ENCODE assay signal across 1 cellular context in genomic region chr4:110576696-110577095, GRCh38. TPM values are rescaled to one million over a fixed set of nuclear protein-coding genes. Genes with fewer than 3 reads are reported as not detected.
"Had no signal": no experiment of that assay in that cellular context is flagged by ENCODE, and none has a peak within 500 bp of the region (broad histone marks: within the 10 kb centered on the region; RNA-seq: fewer than 3 reads in every experiment).

No MANE protein-coding gene starts in this region.

RNA-seq across cellular contexts. Expression of gene PITX2, which starts 46.2 kb away (rescaled TPM):
- polyA plus RNA-seq: adrenal gland had no signal
